9 cellular contexts compared by ENCODE assay signal in the genomic region with DNA sequence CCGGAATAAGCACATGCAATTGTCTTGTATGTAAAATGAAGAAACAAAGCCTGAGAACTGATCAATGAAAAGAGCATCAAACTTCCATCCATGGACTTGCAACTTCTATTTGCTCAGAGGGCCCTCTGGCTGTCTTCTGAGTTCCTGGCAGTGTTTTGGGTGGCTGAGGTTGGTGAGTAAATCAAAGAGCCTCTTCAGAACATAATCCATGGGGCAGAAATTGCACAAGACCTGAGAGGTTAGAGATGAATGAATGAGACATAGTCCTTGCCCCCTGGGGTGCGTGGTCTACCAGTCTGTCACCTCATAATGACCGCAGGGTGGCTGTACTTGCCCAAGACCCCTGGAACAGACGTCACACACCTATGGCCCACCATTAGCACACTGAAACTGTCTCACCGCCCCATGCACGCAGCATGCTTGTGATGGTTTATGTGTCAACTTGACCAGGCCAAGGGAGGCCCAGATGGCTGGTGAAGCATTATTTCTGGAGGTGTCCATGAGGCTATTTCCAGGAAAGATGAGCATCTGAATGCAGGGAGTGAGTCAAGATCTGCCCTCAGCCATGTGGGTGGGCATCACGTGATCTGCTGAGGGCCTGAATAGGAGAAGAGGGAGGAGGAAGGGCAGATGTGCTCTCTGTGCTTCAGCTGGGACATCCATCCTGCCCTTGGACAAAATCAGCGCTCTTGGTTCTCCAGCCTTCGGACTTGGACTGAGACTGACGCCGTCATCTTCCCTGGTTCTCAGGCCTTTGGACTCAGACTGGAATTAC. TPM values are rescaled to one million over a fixed set of nuclear protein-coding genes. Genes with fewer than 3 reads are reported as not detected.
A peak's percentile ranks its signal among the peaks of the same experiment; 100 is the strongest.
DNase-seq lines count a peak whose midpoint lies in the region; ATAC-seq and TF ChIP-seq lines count a peak whose summit lies in the region.
"Had no signal": no experiment of that assay in that cellular context is flagged by ENCODE, and none has a peak within 500 bp of the region (broad histone marks: within the 10 kb centered on the region; RNA-seq: fewer than 3 reads in every experiment).

No MANE protein-coding gene starts in this region.

- no peaks in the 10 kb centered on the region for H3K27me3 ChIP-seq in endodermal cell (ENCODE audit: control insufficient read depth, insufficient read depth, low read length, poor library complexity, severe bottlenecking)

- peaks cover 8% of the 10 kb centered on the region for H3K4me1 ChIP-seq in endodermal cell (ENCODE audit: control insufficient read depth, insufficient read depth, low read length)

- peak overlapping the region; percentile 56 for H3K27ac Mint-ChIP-seq in endodermal cell
- peak overlapping the region; percentile 88 for H3K27ac Mint-ChIP-seq in stimulated activated memory B cell treated with anti-CD40 and anti-IgM and Interleukin-4, amounts not matched to agents 10 μg/mL and 1 μg/mL and 100 μg/mL, for 72 hours

- no peaks in the 10 kb centered on the region for H3K9me3 Mint-ChIP-seq in endodermal cell
- H3K9me3 Mint-ChIP-seq in stimulated activated memory B cell treated with anti-CD40 and anti-IgM and Interleukin-4, amounts not matched to agents 10 μg/mL and 1 μg/mL and 100 μg/mL, for 72 hours: no peaks in the 10 kb centered on the region

- H3K27ac ChIP-seq in endodermal cell (ENCODE audit: low read depth, low read length): no peak overlapping the region

- no peaks in the 10 kb centered on the region for H3K27me3 Mint-ChIP-seq in endodermal cell (ENCODE audit: insufficient read depth)
- no peaks in the 10 kb centered on the region for H3K27me3 Mint-ChIP-seq in stimulated activated memory B cell treated with anti-CD40 and anti-IgM and Interleukin-4, amounts not matched to agents 10 μg/mL and 1 μg/mL and 100 μg/mL, for 72 hours

- TF ChIP-seq CTCF in endodermal cell (conservative IDR thresholded peaks at IDR 0.05): no peak

- DNase-seq in activated effector memory CD4-positive, alpha-beta T cell treated with anti-CD3 and anti-CD28 coated beads, Interleukin-2, amount 50 U/mL, for 16 hours: peak; percentile 48
- DNase-seq in activated effector memory CD4-positive, alpha-beta T cell treated with Interleukin-2 at 50 U/mL for 16 hours: no peak
- DNase-seq in NOMO-1 treated with dmso at 0.1 percent for 144 hours (lab: John Stamatoyannopoulos, UW; ENCODE audit: unreplicated experiment) (peak; percentile 22), endodermal cell (peak; percentile 54), NCI-H2081 treated with DMSO at 0.1 percent for 48 hours (lab: John Stamatoyannopoulos, UW) (no peak), NCI-H2171 (lab: John Stamatoyannopoulos, UW) (no peak)
- DNase-seq: NCI-H1436 treated with DMSO at 0.1 percent for 48 hours had no signal

- H3K4me3 Mint-ChIP-seq in endodermal cell: no peak overlapping the region
- H3K4me3 Mint-ChIP-seq in stimulated activated memory B cell treated with anti-CD40 and anti-IgM and Interleukin-4, amounts not matched to agents 10 μg/mL and 1 μg/mL and 100 μg/mL, for 72 hours: peak overlapping the region; percentile 60

- H3K9ac ChIP-seq in endodermal cell (ENCODE audit: extremely low read depth, low read length, poor library complexity, severe bottlenecking): no peak overlapping the region

- peaks cover 3% of the 10 kb centered on the region for H3K36me3 Mint-ChIP-seq in endodermal cell (ENCODE audit: low read depth)
- peaks cover 11% of the 10 kb centered on the region for H3K36me3 Mint-ChIP-seq in stimulated activated memory B cell treated with anti-CD40 and anti-IgM and Interleukin-4, amounts not matched to agents 10 μg/mL and 1 μg/mL and 100 μg/mL, for 72 hours

- H3K4me3 ChIP-seq in endodermal cell (ENCODE audit: low read length): no peak overlapping the region

- peaks cover 31% of the 10 kb centered on the region for H3K4me1 Mint-ChIP-seq in endodermal cell
- peaks cover 47% of the 10 kb centered on the region for H3K4me1 Mint-ChIP-seq in stimulated activated memory B cell treated with anti-CD40 and anti-IgM and Interleukin-4, amounts not matched to agents 10 μg/mL and 1 μg/mL and 100 μg/mL, for 72 hours

- H3K9me3 ChIP-seq in endodermal cell (ENCODE audit: control insufficient read depth, low read length): no peaks in the 10 kb centered on the region

- ATAC-seq in stimulated activated memory B cell treated with anti-CD40 and anti-IgM and Interleukin-4, amounts not matched to agents 10 μg/mL and 1 μg/mL and 100 μg/mL, for 72 hours: peak; percentile 13
- ATAC-seq in HG03565 (IDR thresholded peaks at IDR 0.05; ENCODE audit: unreplicated experiment): no peak

- no peaks in the 10 kb centered on the region for H3K36me3 ChIP-seq in endodermal cell (ENCODE audit: control insufficient read depth, insufficient read depth, low read length)

- WGBS in endodermal cell (ENCODE audit: insufficient coverage in 1 of 2, insufficient read length in 1 of 2), 2 experiments: 91 to 96% methylated on average over 6 to 11 of the region's 11 CpGs

RNA-seq across cellular contexts. Expression of a gene that starts 8.3 kb away (rescaled TPM):
- 1 to 10 TPM; 2.1 to 2.5 TPM for total RNA-seq in endodermal cell
- polyA plus RNA-seq in endodermal cell (2013, experiment 1 of 2): 0.25 TPM
- 0.17 TPM for polyA plus RNA-seq in endodermal cell (2013, experiment 2 of 2)

Comparison
In these comparisons a context has a peak if more than half of its experiments do, and no peak if none do; other contexts are left out.
1. DNase-seq: peak in activated effector memory CD4-positive, alpha-beta T cell treated with anti-CD3 and anti-CD28 coated beads, Interleukin-2, amount 50 U/mL, for 16 hours (single experiment), NOMO-1 treated with dmso at 0.1 percent for 144 hours (single experiment) and endodermal cell (single experiment); none in activated effector memory CD4-positive, alpha-beta T cell treated with Interleukin-2 at 50 U/mL for 16 hours (single experiment), NCI-H2081 treated with DMSO at 0.1 percent for 48 hours (single experiment) and NCI-H2171 (single experiment).